In the genomic region with DNA sequence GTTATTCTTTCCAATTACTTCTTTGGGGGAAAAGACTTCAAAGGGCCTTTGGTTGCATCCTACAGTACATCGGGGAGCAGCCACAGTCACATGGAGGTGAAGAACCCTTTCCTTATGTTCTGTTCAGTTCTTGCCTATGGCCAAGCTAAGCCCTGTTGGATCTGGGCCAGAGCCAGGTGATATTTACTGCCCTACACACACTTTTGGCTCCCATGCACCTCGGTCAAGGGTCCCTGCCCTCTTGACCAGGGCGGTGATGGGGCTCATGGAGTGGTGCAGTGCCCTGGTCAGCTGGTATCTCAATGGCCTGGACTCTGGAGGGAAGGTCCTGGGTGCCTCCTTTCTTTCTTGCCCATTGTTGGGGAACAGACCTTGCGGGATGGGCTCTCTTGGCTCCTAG, we compare ENCODE assay signal across 28 cellular contexts.
"Had no signal": no experiment of that assay in that cellular context is flagged by ENCODE, and none has a peak within 500 bp of the region (broad histone marks: within the 10 kb centered on the region; RNA-seq: fewer than 3 reads in every experiment).

No MANE protein-coding gene starts in this region.

- H3K9me3 ChIP-seq: heart right ventricle, psoas muscle, spleen had no signal

- DNase-seq: activated CD4-positive, alpha-beta memory T cell treated with anti-CD3 and anti-CD28 coated beads for 36 hours; activated CD4-positive, alpha-beta T cell treated with anti-CD3 and anti-CD28 coated beads, Interleukin-2, amount 10 ng/mL, durations not matched to agents 24 days and 14 days; activated CD4-positive, CD25-positive, alpha-beta regulatory T cell treated with anti-CD3 and anti-CD28 coated beads, Interleukin-2, amount 50 U/mL, for 72 hours; activated CD8-positive, alpha-beta memory T cell treated with anti-CD3 and anti-CD28 coated beads, Interleukin-2, amount 50 U/mL, for 4 hours; activated effector memory CD4-positive, alpha-beta T cell treated with anti-CD3 and anti-CD28 coated beads, Interleukin-2, amount 50 U/mL, for 16 hours; activated naive CD4-positive, alpha-beta T cell treated with anti-CD3 and anti-CD28 coated beads, Interleukin-2, amount 10 ng/mL, durations not matched to agents 7 days and 5 days; activated naive CD8-positive, alpha-beta T cell treated with anti-CD3 and anti-CD28 coated beads, Interleukin-2, amount 10 ng/mL, durations not matched to agents 7 days and 5 days; activated T-cell treated with anti-CD3 and anti-CD28 coated beads, Interleukin-2, amount 50 U/mL, for 1 hour; brain microvascular endothelial cell; dorsolateral prefrontal cortex; effector memory CD8-positive, alpha-beta T cell; foreskin keratinocyte; heart right ventricle; kidney glomerular epithelial cell; natural killer cell; occipital lobe; psoas muscle; spleen; stimulated activated naive CD4-positive, alpha-beta T cell treated with Interleukin-2 at 50 U/mL for 16 hours; SW 1271; T-helper 9 cell; trophoblast cell; WERI-Rb-1 had no signal

- H3K4me3 ChIP-seq: coronary artery, dorsolateral prefrontal cortex, heart right ventricle, neural progenitor cell, psoas muscle, spleen had no signal

- H3K9ac ChIP-seq: neural progenitor cell, parathyroid adenoma had no signal

- H3K79me2 ChIP-seq: parathyroid adenoma had no signal

- H3K36me3 ChIP-seq: brain microvascular endothelial cell, heart right ventricle, neural progenitor cell, spleen, WERI-Rb-1 had no signal

- FAIRE-seq: astrocyte, TTC549 had no signal

- H3K4me1 ChIP-seq: neural progenitor cell, parathyroid adenoma had no signal

- H3K27ac ChIP-seq: brain microvascular endothelial cell, dorsolateral prefrontal cortex, foreskin keratinocyte, neural progenitor cell, parathyroid adenoma, psoas muscle, spleen had no signal

- H2AFZ ChIP-seq: neural progenitor cell, parathyroid adenoma had no signal

- H3K27me3 ChIP-seq: brain microvascular endothelial cell, dorsolateral prefrontal cortex, foreskin keratinocyte, heart right ventricle, neural progenitor cell, spleen had no signal

- H3K4me2 ChIP-seq: neural progenitor cell had no signal
